In the genomic region with DNA sequence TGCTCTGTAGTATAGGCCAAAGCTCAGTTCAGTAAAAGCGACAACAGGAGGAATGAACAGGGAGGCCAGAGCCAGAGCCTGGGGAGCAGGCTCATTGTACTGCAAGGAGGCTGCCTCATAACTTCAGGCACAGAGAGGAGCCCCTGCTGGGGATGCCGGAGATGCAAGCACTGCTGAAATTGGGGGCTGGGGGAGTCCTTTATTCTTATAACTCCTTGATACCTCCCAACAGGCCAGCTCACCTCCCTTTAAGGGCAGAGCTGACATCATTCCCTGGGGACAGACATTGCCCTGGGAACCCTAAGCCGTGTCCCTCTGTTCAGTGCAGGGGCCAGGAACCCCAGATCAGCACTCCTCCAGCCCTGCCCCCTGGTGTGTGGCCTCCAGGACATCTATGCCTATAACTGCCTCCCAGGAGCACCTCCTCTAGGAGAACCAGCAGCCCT, we compare ENCODE assay signal across 27 cellular contexts.
"Had no signal": no experiment of that assay in that cellular context is flagged by ENCODE, and none has a peak within 500 bp of the region (broad histone marks: within the 10 kb centered on the region; RNA-seq: fewer than 3 reads in every experiment).

No MANE protein-coding gene starts in this region.

- DNase-seq: activated CD4-positive, alpha-beta T cell treated with anti-CD3 and anti-CD28 coated beads for 48 hours; activated CD4-positive, alpha-beta T cell treated with anti-CD3 and anti-CD28 coated beads, Interleukin-2, amount 50 U/mL, for 48 hours; activated CD8-positive, alpha-beta memory T cell treated with anti-CD3 and anti-CD28 coated beads for 24 hours; activated CD8-positive, alpha-beta memory T cell treated with anti-CD3 and anti-CD28 coated beads, Interleukin-2, amount 50 U/mL, for 4 hours; activated gamma-delta T cell; activated naive CD4-positive, alpha-beta T cell treated with anti-CD3 and anti-CD28 coated beads, Interleukin-2, amount 10 ng/mL, durations not matched to agents 7 days and 5 days; activated naive CD8-positive, alpha-beta T cell treated with anti-CD3 and anti-CD28 coated beads, Interleukin-2, amount 10 ng/mL, durations not matched to agents 7 days and 5 days; activated T-cell treated with anti-CD3 and anti-CD28 coated beads, Interleukin-2, amount 50 U/mL, for 24 hours; brain microvascular endothelial cell; cortex of kidney; foreskin keratinocyte; heart left ventricle; hypothalamus; immature natural killer cell; kidney; left colon; mammary epithelial cell; naive thymus-derived CD4-positive, alpha-beta T cell; nucleus accumbens; right cardiac atrium; stimulated activated CD4-positive, alpha-beta T cell treated with anti-CD3 and anti-CD28 coated beads, Interleukin-2, amount 100 ng/mL, for 48 hours; stimulated activated naive CD8-positive, alpha-beta T cell treated with anti-CD3 and anti-CD28 coated beads, Interleukin-15, Interleukin-2, amounts not matched to agents 100 U/mL and 50 U/mL, for 24 hours; testis; trophoblast cell had no signal

- FAIRE-seq: kidney had no signal

- H3K9me3 Mint-ChIP-seq: activated naive CD4-positive, alpha-beta T cell treated with anti-CD3 and anti-CD28 coated beads, Interleukin-2, amount 10 ng/mL, durations not matched to agents 7 days and 5 days; activated naive CD8-positive, alpha-beta T cell treated with anti-CD3 and anti-CD28 coated beads, Interleukin-2, amount 10 ng/mL, durations not matched to agents 7 days and 5 days; activated T-cell treated with anti-CD3 and anti-CD28 coated beads, Interleukin-2, amount 50 U/mL, for 24 hours; immature natural killer cell; mesothelial cell of epicardium had no signal

- H3K36me3 Mint-ChIP-seq: activated naive CD4-positive, alpha-beta T cell treated with anti-CD3 and anti-CD28 coated beads, Interleukin-2, amount 10 ng/mL, durations not matched to agents 7 days and 5 days; activated naive CD8-positive, alpha-beta T cell treated with anti-CD3 and anti-CD28 coated beads, Interleukin-2, amount 10 ng/mL, durations not matched to agents 7 days and 5 days; immature natural killer cell; mesothelial cell of epicardium; naive thymus-derived CD4-positive, alpha-beta T cell had no signal

- H3K27me3 ChIP-seq: ascending aorta, brain microvascular endothelial cell, heart left ventricle, testis had no signal

- H3K4me3 Mint-ChIP-seq: activated naive CD4-positive, alpha-beta T cell treated with anti-CD3 and anti-CD28 coated beads, Interleukin-2, amount 10 ng/mL, durations not matched to agents 7 days and 5 days; activated naive CD8-positive, alpha-beta T cell treated with anti-CD3 and anti-CD28 coated beads, Interleukin-2, amount 10 ng/mL, durations not matched to agents 7 days and 5 days; activated T-cell treated with anti-CD3 and anti-CD28 coated beads, Interleukin-2, amount 50 U/mL, for 24 hours; immature natural killer cell; mesothelial cell of epicardium; naive thymus-derived CD4-positive, alpha-beta T cell had no signal

- H3K36me3 ChIP-seq: ascending aorta, brain microvascular endothelial cell, heart left ventricle had no signal

- H3K4me1 ChIP-seq: ascending aorta, foreskin keratinocyte, testis had no signal

- H3K9me3 ChIP-seq: ascending aorta, heart left ventricle, testis had no signal

- H3K4me1 Mint-ChIP-seq: activated naive CD4-positive, alpha-beta T cell treated with anti-CD3 and anti-CD28 coated beads, Interleukin-2, amount 10 ng/mL, durations not matched to agents 7 days and 5 days; activated naive CD8-positive, alpha-beta T cell treated with anti-CD3 and anti-CD28 coated beads, Interleukin-2, amount 10 ng/mL, durations not matched to agents 7 days and 5 days; immature natural killer cell; mesothelial cell of epicardium; naive thymus-derived CD4-positive, alpha-beta T cell had no signal

- H3K4me3 ChIP-seq: ascending aorta, heart left ventricle, testis had no signal

- H3K27ac ChIP-seq: ascending aorta, brain microvascular endothelial cell, foreskin keratinocyte, heart left ventricle, testis had no signal

- H3K27ac Mint-ChIP-seq: activated naive CD4-positive, alpha-beta T cell treated with anti-CD3 and anti-CD28 coated beads, Interleukin-2, amount 10 ng/mL, durations not matched to agents 7 days and 5 days; activated naive CD8-positive, alpha-beta T cell treated with anti-CD3 and anti-CD28 coated beads, Interleukin-2, amount 10 ng/mL, durations not matched to agents 7 days and 5 days; activated T-cell treated with anti-CD3 and anti-CD28 coated beads, Interleukin-2, amount 50 U/mL, for 24 hours; immature natural killer cell; mesothelial cell of epicardium; naive thymus-derived CD4-positive, alpha-beta T cell had no signal

- ATAC-seq: esophagus mucosa; foreskin keratinocyte; left colon; naive thymus-derived CD4-positive, alpha-beta T cell; right cardiac atrium; stimulated activated naive CD8-positive, alpha-beta T cell treated with anti-CD3 and anti-CD28 coated beads, Interleukin-15, Interleukin-2, amounts not matched to agents 100 U/mL and 50 U/mL, for 24 hours had no signal
